ENCODE assay signal across 12 cellular contexts in the genomic region with DNA sequence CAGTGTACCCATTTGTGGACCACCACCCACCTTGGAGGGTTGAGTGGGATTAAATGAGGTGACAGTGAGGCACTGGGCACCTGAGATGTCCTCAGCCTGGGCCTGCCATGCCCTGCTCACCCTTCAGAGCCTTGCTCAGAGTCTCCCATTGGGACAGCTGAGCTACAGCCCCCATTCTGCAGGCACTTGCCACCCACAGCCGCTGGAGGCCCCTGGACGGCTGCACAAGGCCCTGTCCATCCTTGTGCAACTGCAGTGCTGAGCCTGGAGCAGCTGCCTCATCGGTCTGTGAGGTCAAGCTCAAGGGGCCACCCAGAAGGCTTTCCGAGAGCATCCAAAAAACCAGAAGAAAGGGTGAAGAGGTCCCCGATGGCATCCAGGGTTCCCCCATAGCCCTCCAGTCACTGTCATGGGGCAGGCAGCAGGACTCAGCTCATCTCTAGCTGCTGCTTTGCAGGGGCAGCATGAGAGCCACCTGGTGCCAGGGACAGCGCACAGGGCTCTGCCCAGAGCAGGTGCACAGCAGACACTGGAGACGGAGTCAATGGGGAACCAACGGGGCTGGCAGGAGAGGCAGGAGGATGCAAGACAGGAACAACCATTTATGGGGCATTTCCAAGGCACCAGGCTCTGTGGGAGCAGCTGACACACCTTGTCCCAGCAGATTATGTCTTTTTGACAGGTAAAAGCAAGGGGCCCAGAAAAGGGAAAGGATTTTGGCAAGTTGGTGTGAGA.
A peak's percentile ranks its signal among the peaks of the same experiment; 100 is the strongest.
DNase-seq lines count a peak whose midpoint lies in the region; ATAC-seq and TF ChIP-seq lines count a peak whose summit lies in the region.
"Had no signal": no experiment of that assay in that cellular context is flagged by ENCODE, and none has a peak within 500 bp of the region (broad histone marks: within the 10 kb centered on the region; RNA-seq: fewer than 3 reads in every experiment).

No MANE protein-coding gene starts in this region.

- H3K4me1 ChIP-seq in endodermal cell (ENCODE audit: control insufficient read depth, insufficient read depth, low read length) (no peaks in the 10 kb centered on the region), sigmoid colon (peaks cover 0 to 71% (median 63%) of the 10 kb centered on the region in 4 donors)

- H3K36me3 ChIP-seq in endodermal cell (ENCODE audit: control insufficient read depth, insufficient read depth, low read length): no peaks in the 10 kb centered on the region
- H3K36me3 ChIP-seq in sigmoid colon: no peaks in the 10 kb centered on the region
- H3K36me3 ChIP-seq in WERI-Rb-1: no peaks in the 10 kb centered on the region

- no peak for TF ChIP-seq CTCF in endodermal cell (conservative IDR thresholded peaks at IDR 0.05)
- no peak for TF ChIP-seq CTCF in sigmoid colon (IDR thresholded peaks at IDR 0.05)
- no peak for TF ChIP-seq CTCF in WERI-Rb-1 (IDR thresholded peaks at IDR 0.05; ENCODE audit: low read depth, low read length)

- no peaks in the 10 kb centered on the region for H3K36me3 Mint-ChIP-seq in endodermal cell (ENCODE audit: low read depth)
- no peaks in the 10 kb centered on the region for H3K36me3 Mint-ChIP-seq in activated T-cell treated with anti-CD3 and anti-CD28 coated beads, Interleukin-2, amount 50 U/mL, for 72 hours (ENCODE audit: insufficient read depth in 2 of 2)
- H3K36me3 Mint-ChIP-seq: WTC11 had no signal

- H3K27me3 Mint-ChIP-seq in endodermal cell (ENCODE audit: insufficient read depth): no peaks in the 10 kb centered on the region
- no peaks in the 10 kb centered on the region for H3K27me3 Mint-ChIP-seq in activated T-cell treated with anti-CD3 and anti-CD28 coated beads, Interleukin-2, amount 50 U/mL, for 72 hours (ENCODE audit: low read depth)
- H3K27me3 Mint-ChIP-seq: activated naive CD4-positive, alpha-beta T cell treated with anti-CD3 and anti-CD28 coated beads, Interleukin-2, amount 10 ng/mL, durations not matched to agents 7 days and 5 days had no signal

- no peak overlapping the region for H3K4me3 Mint-ChIP-seq in endodermal cell
- no peak overlapping the region for H3K4me3 Mint-ChIP-seq in activated T-cell treated with anti-CD3 and anti-CD28 coated beads, Interleukin-2, amount 50 U/mL, for 72 hours
- H3K4me3 Mint-ChIP-seq: activated naive CD4-positive, alpha-beta T cell treated with anti-CD3 and anti-CD28 coated beads, Interleukin-2, amount 10 ng/mL, durations not matched to agents 7 days and 5 days; WTC11 had no signal

- ATAC-seq in activated T-cell treated with anti-CD3 and anti-CD28 coated beads, Interleukin-2, amount 50 U/mL, for 72 hours (replicated peaks in 1 of 2): no peak
- ATAC-seq: WTC11 had no signal

- H3K27ac ChIP-seq in endodermal cell (ENCODE audit: low read depth, low read length): no peak overlapping the region
- H3K27ac ChIP-seq in sigmoid colon: peak overlapping the region; percentile 69 to 89 (median 80)
- no peak overlapping the region for H3K27ac ChIP-seq in WERI-Rb-1
- H3K27ac ChIP-seq: epithelial cell of prostate had no signal

- H3K27me3 ChIP-seq in endodermal cell (ENCODE audit: control insufficient read depth, insufficient read depth, low read length, poor library complexity, severe bottlenecking): no peaks in the 10 kb centered on the region
- H3K27me3 ChIP-seq in sigmoid colon: no peaks in the 10 kb centered on the region
- H3K27me3 ChIP-seq in WERI-Rb-1 (ENCODE audit: insufficient read depth, low read depth, severe bottlenecking): no peaks in the 10 kb centered on the region

- H3K4me1 Mint-ChIP-seq in endodermal cell: peaks cover 9% of the 10 kb centered on the region
- H3K4me1 Mint-ChIP-seq in activated T-cell treated with anti-CD3 and anti-CD28 coated beads, Interleukin-2, amount 50 U/mL, for 72 hours (ENCODE audit: low read depth): peaks cover 37% of the 10 kb centered on the region
- H3K4me1 Mint-ChIP-seq: WTC11 had no signal

- TF ChIP-seq POLR2A in sigmoid colon (IDR thresholded peaks at IDR 0.05): no peak

- H3K9ac ChIP-seq in endodermal cell (ENCODE audit: extremely low read depth, low read length, poor library complexity, severe bottlenecking): no peak overlapping the region

- H3K9me3 ChIP-seq in endodermal cell (ENCODE audit: control insufficient read depth, low read length) (no peaks in the 10 kb centered on the region), sigmoid colon (no peaks in the 10 kb centered on the region), WERI-Rb-1 (ENCODE audit: severe bottlenecking) (no peaks in the 10 kb centered on the region)

- TF ChIP-seq EP300 in sigmoid colon (IDR thresholded peaks at IDR 0.05): no peak

- DNase-seq in HCEC 1CT: peak; percentile 39
- peak; percentile 69 for DNase-seq in NCI-H510A (lab: John Stamatoyannopoulos, UW)
- no peak for DNase-seq in endodermal cell
- no peak for DNase-seq in sigmoid colon
- no peak for DNase-seq in WERI-Rb-1
- DNase-seq in activated T-cell treated with anti-CD3 and anti-CD28 coated beads, Interleukin-2, amount 50 U/mL, for 72 hours: no peak
- no peak for DNase-seq in kidney glomerular epithelial cell (lab: John Stamatoyannopoulos, UW)
- DNase-seq in GDM1 (lab: John Stamatoyannopoulos, UW): no peak
- DNase-seq: activated naive CD4-positive, alpha-beta T cell treated with anti-CD3 and anti-CD28 coated beads, Interleukin-2, amount 10 ng/mL, durations not matched to agents 7 days and 5 days; islet precursor cell had no signal

- 84 to 90% methylated on average over 5 to 8 of the region's 8 CpGs for WGBS in endodermal cell (ENCODE audit: insufficient coverage in 1 of 2, insufficient read length in 1 of 2), 2 experiments
- 69 to 76% methylated on average over 8 of the region's 8 CpGs for WGBS in sigmoid colon, 2 donors

- intact Hi-C loops in sigmoid colon (cut with DNase I): loop anchor here (5.0 kb wide), 1 partner anchor 47 kb away; no protein-coding TSS in a partner anchor

- H3K4me3 ChIP-seq in endodermal cell (ENCODE audit: low read length) (no peak overlapping the region), sigmoid colon (no peak overlapping the region), WERI-Rb-1 (ENCODE audit: low read depth, low read length) (no peak overlapping the region)

- no peaks in the 10 kb centered on the region for H3K9me3 Mint-ChIP-seq in endodermal cell
- H3K9me3 Mint-ChIP-seq in activated T-cell treated with anti-CD3 and anti-CD28 coated beads, Interleukin-2, amount 50 U/mL, for 72 hours: no peaks in the 10 kb centered on the region
- H3K9me3 Mint-ChIP-seq: activated naive CD4-positive, alpha-beta T cell treated with anti-CD3 and anti-CD28 coated beads, Interleukin-2, amount 10 ng/mL, durations not matched to agents 7 days and 5 days; WTC11 had no signal

- peak overlapping the region; percentile 48 for H3K27ac Mint-ChIP-seq in endodermal cell
- no peak overlapping the region for H3K27ac Mint-ChIP-seq in activated T-cell treated with anti-CD3 and anti-CD28 coated beads, Interleukin-2, amount 50 U/mL, for 72 hours

Comparison
In these comparisons a context has a peak if more than half of its experiments do, and no peak if none do; other contexts are left out.
1. DNase-seq: peak in HCEC 1CT (single experiment) and NCI-H510A (single experiment); none in endodermal cell (single experiment), sigmoid colon (single experiment), WERI-Rb-1 (single experiment), activated T-cell treated with anti-CD3 and anti-CD28 coated beads, Interleukin-2, amount 50 U/mL, for 72 hours (0 of 2), kidney glomerular epithelial cell (single experiment) and GDM1 (single experiment).
2. H3K27ac ChIP-seq: peak in sigmoid colon (4 of 4); none in endodermal cell (single experiment) and WERI-Rb-1 (single experiment).